1 cellular context compared by ENCODE assay signal in the genomic region with DNA sequence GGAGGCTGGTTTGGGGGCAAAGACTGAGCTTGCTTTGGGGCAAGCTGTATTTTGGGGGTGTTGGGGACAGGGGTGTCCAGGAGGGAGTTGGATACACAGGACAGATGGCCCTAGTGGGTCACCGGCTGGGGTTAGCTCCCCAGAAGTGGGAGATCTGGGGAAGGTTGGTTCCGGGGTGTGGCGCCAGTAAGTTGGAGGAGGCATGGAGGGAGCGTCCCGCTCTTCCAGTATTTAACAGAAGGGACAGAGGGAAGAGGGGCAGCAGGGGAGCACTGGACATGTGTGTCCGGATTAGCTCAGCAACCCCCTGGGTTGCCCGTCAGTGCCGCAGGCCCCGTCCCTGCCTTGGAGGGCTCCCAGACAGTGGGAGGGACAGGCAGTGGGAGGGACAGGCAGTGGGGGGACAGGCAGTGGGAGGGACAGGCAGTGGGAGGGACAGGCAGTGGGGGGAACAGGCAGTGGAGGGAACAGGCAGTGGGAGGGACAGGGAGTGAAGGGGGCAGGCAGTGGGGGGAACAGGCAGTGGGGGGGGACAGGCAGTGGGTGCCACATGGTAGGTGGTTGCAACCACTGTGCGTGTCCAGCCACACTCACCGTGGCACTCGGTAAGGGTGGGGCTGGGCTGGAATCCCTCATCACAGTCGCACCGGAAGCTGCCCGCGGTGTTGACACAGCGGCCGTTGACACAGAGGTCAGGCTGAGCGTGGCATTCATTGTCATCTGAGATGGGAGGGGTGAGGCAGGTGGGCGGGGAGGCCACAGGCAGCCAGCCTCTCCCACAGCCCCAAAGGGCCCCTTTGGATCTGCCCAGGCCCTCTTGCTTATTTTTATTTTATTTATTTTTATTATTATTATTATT.
TF ChIP-seq lines count a peak whose summit lies in the region.

No MANE protein-coding gene starts in this region.

TF ChIP-seq in HepG2, 621 proteins besides CTCF, POLR2A, EP300 and RAD21 (continued from another document and continues in another):
- TF ChIP-seq ZNF331 (CRISPR knock-in tag; IDR thresholded peaks at IDR 0.05), result peak; percentile 63
- TF ChIP-seq ARHGAP35 (CRISPR knock-in tag; IDR thresholded peaks at IDR 0.05; ENCODE audit: borderline replicate concordance), result no peak
- TF ChIP-seq DRAP1 (CRISPR knock-in tag; IDR thresholded peaks at IDR 0.05), result no peak
- peak; percentile 82; the same call in 1 of the 2 replicates for TF ChIP-seq MIER3 (CRISPR knock-in tag; IDR thresholded peaks at IDR 0.05; ENCODE audit: borderline replicate concordance)
- TF ChIP-seq MAZ (IDR thresholded peaks at IDR 0.05; ENCODE audit: borderline replicate concordance, low read depth, low read length), result peak; percentile 30; the same call in 1 of the 2 replicates
- TF ChIP-seq MAZ (CRISPR knock-in tag; IDR thresholded peaks at IDR 0.05; ENCODE audit: low read depth), result peak; percentile 88
- TF ChIP-seq EED (CRISPR knock-in tag; IDR thresholded peaks at IDR 0.05), result no peak
- 0 out of 2 replicates have a peak, but pooled peaks have one; percentile 14 for TF ChIP-seq CREM (IDR thresholded peaks at IDR 0.05)
- TF ChIP-seq CREM (CRISPR knock-in tag; IDR thresholded peaks at IDR 0.05), result no peak
- TF ChIP-seq CHCHD3 (CRISPR knock-in tag; IDR thresholded peaks at IDR 0.05), result no peak
- TF ChIP-seq TGIF2 (CRISPR knock-in tag; IDR thresholded peaks at IDR 0.05), result peak; percentile 89
- TF ChIP-seq BRD4 (CRISPR knock-in tag; IDR thresholded peaks at IDR 0.05), result no peak
- peak in 1 of 2 experiments; percentile 58; a peak in 1 of 4 replicates for TF ChIP-seq KLF16 (CRISPR knock-in tag; IDR thresholded peaks at IDR 0.05)
- peak; percentile 67; the same call in 1 of the 2 replicates for TF ChIP-seq ZNF350 (CRISPR knock-in tag; IDR thresholded peaks at IDR 0.05; ENCODE audit: borderline replicate concordance, low read depth)
- no peak for TF ChIP-seq AHDC1 (CRISPR knock-in tag; IDR thresholded peaks at IDR 0.05; ENCODE audit: borderline replicate concordance)
- TF ChIP-seq NR2F6 (IDR thresholded peaks at IDR 0.05), result peak; percentile 89
- peak; percentile 98 for TF ChIP-seq NR2F6 (CRISPR knock-in tag; IDR thresholded peaks at IDR 0.05)
- 0 out of 2 replicates have a peak, but pooled peaks have one; percentile 19 for TF ChIP-seq ZNF709 (CRISPR knock-in tag; IDR thresholded peaks at IDR 0.05)
- TF ChIP-seq ZNF768 (CRISPR knock-in tag; IDR thresholded peaks at IDR 0.05), result 0 out of 2 replicates have a peak, but pooled peaks have one; percentile 12
- no peak for TF ChIP-seq SMAD1 (CRISPR knock-in tag; IDR thresholded peaks at IDR 0.05; ENCODE audit: borderline replicate concordance, low read depth)
- TF ChIP-seq ETV5 (CRISPR knock-in tag; IDR thresholded peaks at IDR 0.05; ENCODE audit: borderline replicate concordance), result peak; percentile 99
- TF ChIP-seq NR0B2 (CRISPR knock-in tag; IDR thresholded peaks at IDR 0.05), result 0 out of 2 replicates have a peak, but pooled peaks have one; percentile 37
- TF ChIP-seq, protein P1, sequence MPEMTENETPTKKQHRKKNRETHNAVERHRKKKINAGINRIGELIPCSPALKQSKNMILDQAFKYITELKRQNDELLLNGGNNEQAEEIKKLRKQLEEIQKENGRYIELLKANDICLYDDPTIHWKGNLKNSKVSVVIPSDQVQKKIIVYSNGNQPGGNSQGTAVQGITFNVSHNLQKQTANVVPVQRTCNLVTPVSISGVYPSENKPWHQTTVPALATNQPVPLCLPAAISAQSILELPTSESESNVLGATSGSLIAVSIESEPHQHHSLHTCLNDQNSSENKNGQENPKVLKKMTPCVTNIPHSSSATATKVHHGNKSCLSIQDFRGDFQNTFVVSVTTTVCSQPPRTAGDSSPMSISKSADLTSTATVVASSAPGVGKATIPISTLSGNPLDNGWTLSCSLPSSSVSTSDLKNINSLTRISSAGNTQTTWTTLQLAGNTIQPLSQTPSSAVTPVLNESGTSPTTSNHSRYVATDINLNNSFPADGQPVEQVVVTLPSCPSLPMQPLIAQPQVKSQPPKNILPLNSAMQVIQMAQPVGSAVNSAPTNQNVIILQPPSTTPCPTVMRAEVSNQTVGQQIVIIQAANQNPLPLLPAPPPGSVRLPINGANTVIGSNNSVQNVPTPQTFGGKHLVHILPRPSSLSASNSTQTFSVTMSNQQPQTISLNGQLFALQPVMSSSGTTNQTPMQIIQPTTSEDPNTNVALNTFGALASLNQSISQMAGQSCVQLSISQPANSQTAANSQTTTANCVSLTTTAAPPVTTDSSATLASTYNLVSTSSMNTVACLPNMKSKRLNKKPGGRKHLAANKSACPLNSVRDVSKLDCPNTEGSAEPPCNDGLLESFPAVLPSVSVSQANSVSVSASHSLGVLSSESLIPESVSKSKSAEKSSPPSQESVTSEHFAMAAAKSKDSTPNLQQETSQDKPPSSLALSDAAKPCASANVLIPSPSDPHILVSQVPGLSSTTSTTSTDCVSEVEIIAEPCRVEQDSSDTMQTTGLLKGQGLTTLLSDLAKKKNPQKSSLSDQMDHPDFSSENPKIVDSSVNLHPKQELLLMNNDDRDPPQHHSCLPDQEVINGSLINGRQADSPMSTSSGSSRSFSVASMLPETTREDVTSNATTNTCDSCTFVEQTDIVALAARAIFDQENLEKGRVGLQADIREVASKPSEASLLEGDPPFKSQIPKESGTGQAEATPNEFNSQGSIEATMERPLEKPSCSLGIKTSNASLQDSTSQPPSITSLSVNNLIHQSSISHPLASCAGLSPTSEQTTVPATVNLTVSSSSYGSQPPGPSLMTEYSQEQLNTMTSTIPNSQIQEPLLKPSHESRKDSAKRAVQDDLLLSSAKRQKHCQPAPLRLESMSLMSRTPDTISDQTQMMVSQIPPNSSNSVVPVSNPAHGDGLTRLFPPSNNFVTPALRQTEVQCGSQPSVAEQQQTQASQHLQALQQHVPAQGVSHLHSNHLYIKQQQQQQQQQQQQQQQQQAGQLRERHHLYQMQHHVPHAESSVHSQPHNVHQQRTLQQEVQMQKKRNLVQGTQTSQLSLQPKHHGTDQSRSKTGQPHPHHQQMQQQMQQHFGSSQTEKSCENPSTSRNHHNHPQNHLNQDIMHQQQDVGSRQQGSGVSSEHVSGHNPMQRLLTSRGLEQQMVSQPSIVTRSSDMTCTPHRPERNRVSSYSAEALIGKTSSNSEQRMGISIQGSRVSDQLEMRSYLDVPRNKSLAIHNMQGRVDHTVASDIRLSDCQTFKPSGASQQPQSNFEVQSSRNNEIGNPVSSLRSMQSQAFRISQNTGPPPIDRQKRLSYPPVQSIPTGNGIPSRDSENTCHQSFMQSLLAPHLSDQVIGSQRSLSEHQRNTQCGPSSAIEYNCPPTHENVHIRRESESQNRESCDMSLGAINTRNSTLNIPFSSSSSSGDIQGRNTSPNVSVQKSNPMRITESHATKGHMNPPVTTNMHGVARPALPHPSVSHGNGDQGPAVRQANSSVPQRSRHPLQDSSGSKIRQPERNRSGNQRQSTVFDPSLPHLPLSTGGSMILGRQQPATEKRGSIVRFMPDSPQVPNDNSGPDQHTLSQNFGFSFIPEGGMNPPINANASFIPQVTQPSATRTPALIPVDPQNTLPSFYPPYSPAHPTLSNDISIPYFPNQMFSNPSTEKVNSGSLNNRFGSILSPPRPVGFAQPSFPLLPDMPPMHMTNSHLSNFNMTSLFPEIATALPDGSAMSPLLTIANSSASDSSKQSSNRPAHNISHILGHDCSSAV (CRISPR knock-in tag; IDR thresholded peaks at IDR 0.05; ENCODE audit: borderline replicate concordance), result no peak
- TF ChIP-seq KLF9 (CRISPR knock-in tag; IDR thresholded peaks at IDR 0.05; ENCODE audit: low read depth), result no peak
- peak; percentile 86; the same call in 1 of the 2 replicates for TF ChIP-seq ZNF580 (CRISPR knock-in tag; IDR thresholded peaks at IDR 0.05; ENCODE audit: borderline replicate concordance, low read depth)
- no peak for TF ChIP-seq ZNF232 (CRISPR knock-in tag; IDR thresholded peaks at IDR 0.05; ENCODE audit: borderline replicate concordance)
- peak; percentile 62 for TF ChIP-seq POGZ (CRISPR knock-in tag; IDR thresholded peaks at IDR 0.05)
- TF ChIP-seq HDAC2 (CRISPR knock-in tag; IDR thresholded peaks at IDR 0.05), result peak; percentile 84; the same call in 1 of the 2 replicates
- TF ChIP-seq KAT2B (IDR thresholded peaks at IDR 0.05; ENCODE audit: borderline replicate concordance, low read depth, low read length), result no peak
- no peak for TF ChIP-seq GTF3A (CRISPR knock-in tag; conservative IDR thresholded peaks at IDR 0.05)
- peak; percentile 66 for TF ChIP-seq ZFY (CRISPR knock-in tag; IDR thresholded peaks at IDR 0.05)
- 0 out of 2 replicates have a peak, but pooled peaks have one; percentile 64 for TF ChIP-seq PRDM10 (CRISPR knock-in tag; IDR thresholded peaks at IDR 0.05; ENCODE audit: low read depth)
- 0 out of 2 replicates have a peak, but pooled peaks have one; percentile 2 for TF ChIP-seq MIER2 (CRISPR knock-in tag; IDR thresholded peaks at IDR 0.05)
- TF ChIP-seq ZBTB7B (CRISPR knock-in tag; IDR thresholded peaks at IDR 0.05), result peak; percentile 65; the same call in 1 of the 2 replicates
- TF ChIP-seq DPF2 (CRISPR knock-in tag; IDR thresholded peaks at IDR 0.05; ENCODE audit: borderline replicate concordance, low read depth), result peak; percentile 73; the same call in 1 of the 2 replicates
